In genomic region chr16:88455610-88456355, GRCh38 we compare ENCODE assay signal across 8 cellular contexts. TPM values are rescaled to one million over a fixed set of nuclear protein-coding genes. Genes with fewer than 3 reads are reported as not detected.
DNase-seq lines count a peak whose midpoint lies in the region; ATAC-seq and TF ChIP-seq lines count a peak whose summit lies in the region.

No MANE protein-coding gene starts in this region.

- 1% methylated on average over 66 to 68 of the region's 68 CpGs for WGBS in esophagus, 2 donors

- H3K4me3 ChIP-seq in MM.1S (ENCODE audit: low read length), result peak overlapping the region; percentile 69
- H3K4me3 ChIP-seq in esophagus (ENCODE audit: low read depth in 1 of 2, low read length in 2 of 2), result peak overlapping the region; percentile 44 to 69
- peak overlapping the region; percentile 58 for H3K4me3 ChIP-seq in parathyroid adenoma (ENCODE audit: low read depth, low read length)

- H3K27ac ChIP-seq in MM.1S (ENCODE audit: low read length) (peak overlapping the region; percentile 81; the same call in 1 of the 2 replicates), esophagus (ENCODE audit: low read depth in 2 of 2, low read length in 1 of 2) (peak overlapping the region in 1 of 2 donors; percentile 22), parathyroid adenoma (peak overlapping the region; percentile 92)

- TF ChIP-seq CTCF in MM.1S (IDR thresholded peaks at IDR 0.05; ENCODE audit: low read length) (no peak), parathyroid adenoma (IDR thresholded peaks at IDR 0.05) (no peak)

- H3K9ac ChIP-seq in MM.1S (ENCODE audit: low read length) (peak overlapping the region; percentile 91), parathyroid adenoma (no peak overlapping the region)

- H2AFZ ChIP-seq in MM.1S (ENCODE audit: low read length) (no peak overlapping the region), parathyroid adenoma (peak overlapping the region; percentile 79)

- no peaks in the 10 kb centered on the region for H4K20me1 ChIP-seq in MM.1S (ENCODE audit: insufficient read depth, low read length)

- H3K4me2 ChIP-seq in MM.1S (ENCODE audit: low read depth, low read length), result peak overlapping the region; percentile 64; the same call in 1 of the 2 replicates
- H3K4me2 ChIP-seq in parathyroid adenoma (ENCODE audit: low read length), result peak overlapping the region; percentile 80

- H3K9me3 ChIP-seq in MM.1S (replicated peaks; ENCODE audit: insufficient read depth, low read length), result no peaks in the 10 kb centered on the region
- H3K9me3 ChIP-seq in esophagus (ENCODE audit: control insufficient read depth in 2 of 2, insufficient read depth in 1 of 2, low read depth in 1 of 2, low read length in 1 of 2), result no peaks in the 10 kb centered on the region
- H3K9me3 ChIP-seq in parathyroid adenoma (ENCODE audit: control insufficient read depth, low read length), result no peaks in the 10 kb centered on the region

- H3F3A ChIP-seq in MM.1S (ENCODE audit: insufficient read depth, low read length), result peaks cover 7% of the 10 kb centered on the region

- no peaks in the 10 kb centered on the region for H3K9me2 ChIP-seq in MM.1S (replicated peaks; ENCODE audit: insufficient read depth, low read length)

- H3K4me1 ChIP-seq in MM.1S (ENCODE audit: low read length) (peaks cover 6% of the 10 kb centered on the region; the same call in 1 of the 2 replicates), esophagus (ENCODE audit: control insufficient read depth in 2 of 2, insufficient read depth in 2 of 2, low read length in 1 of 2) (peaks cover 15% of the 10 kb centered on the region in 2 donors), parathyroid adenoma (peaks cover 18% of the 10 kb centered on the region)

- H3K27me3 ChIP-seq in MM.1S (replicated peaks; ENCODE audit: insufficient read depth, low read length) (peaks cover 5% of the 10 kb centered on the region; the same call in 1 of the 2 replicates), esophagus (ENCODE audit: control insufficient read depth in 1 of 2, insufficient read depth in 2 of 2, low read length in 2 of 2) (no peaks in the 10 kb centered on the region), parathyroid adenoma (ENCODE audit: control insufficient read depth, insufficient read depth, low read length) (no peaks in the 10 kb centered on the region)

- peak; percentile 33 for ATAC-seq in GM18520 (IDR thresholded peaks at IDR 0.05; ENCODE audit: unreplicated experiment)
- no peak for ATAC-seq in HG03457 (IDR thresholded peaks at IDR 0.05; ENCODE audit: unreplicated experiment)

- peaks cover 57% of the 10 kb centered on the region for H3K79me2 ChIP-seq in MM.1S (ENCODE audit: low read length)
- peaks cover 31% of the 10 kb centered on the region for H3K79me2 ChIP-seq in parathyroid adenoma

- DNase-seq in A172 (ENCODE audit: low spot score), result peak; percentile 44
- DNase-seq in MM.1S, result peak; percentile 64
- DNase-seq in activated CD8-positive, alpha-beta memory T cell treated with anti-CD3 and anti-CD28 coated beads, Interleukin-2, amount 50 U/mL, for 24 hours (ENCODE audit: extremely low read depth), result peak; percentile 62
- DNase-seq in ureter (ENCODE audit: low spot score), result peak; percentile 57

- H3K36me3 ChIP-seq in MM.1S (replicated peaks; ENCODE audit: insufficient read depth, low read length) (no peaks in the 10 kb centered on the region), esophagus (ENCODE audit: control insufficient read depth in 2 of 2, insufficient read depth in 2 of 2, low read length in 1 of 2) (no peaks in the 10 kb centered on the region), parathyroid adenoma (ENCODE audit: control insufficient read depth, insufficient read depth, low read length) (no peaks in the 10 kb centered on the region)

RNA-seq across cellular contexts. Expression of gene ZFPM1, which starts 2.7 kb away (rescaled TPM):
- total RNA-seq in A172 (2014; rRNA removed; shearing (Covaris generic)), result 0.95 and 1.4 TPM in 2 replicates
- 1 to 10 TPM in 1 of 2 donors, under 1 TPM in 1; 0.98 to 2.6 TPM for polyA plus RNA-seq in esophagus
- 13.7 TPM for total RNA-seq in ureter
